In genomic region chr3:25823314-25823713, GRCh38 we compare ENCODE assay signal across 2 cellular contexts.
TF ChIP-seq lines count a peak whose summit lies in the region.

No MANE protein-coding gene starts in this region.

TF ChIP-seq in HepG2, 621 proteins besides CTCF, POLR2A, EP300 and RAD21:
- TF ChIP-seq PRDM4 (CRISPR knock-in tag; IDR thresholded peaks at IDR 0.05; ENCODE audit: borderline replicate concordance) (no peak), CEBPB (IDR thresholded peaks at IDR 0.05; ENCODE audit: borderline replicate concordance, low read depth, low read length) (peak; percentile 44; the same call in 1 of the 2 replicates)

TF ChIP-seq in H1, 55 proteins besides CTCF, POLR2A, EP300 and RAD21:
- TF ChIP-seq RFX5 (IDR thresholded peaks at IDR 0.05; ENCODE audit: borderline replicate concordance, low read depth, low read length) (no peak), CEBPB (IDR thresholded peaks at IDR 0.05; ENCODE audit: low read depth, low read length) (peak; percentile 78; the same call in 1 of the 2 replicates)
